ENCODE assay signal across 9 cellular contexts in the genomic region with DNA sequence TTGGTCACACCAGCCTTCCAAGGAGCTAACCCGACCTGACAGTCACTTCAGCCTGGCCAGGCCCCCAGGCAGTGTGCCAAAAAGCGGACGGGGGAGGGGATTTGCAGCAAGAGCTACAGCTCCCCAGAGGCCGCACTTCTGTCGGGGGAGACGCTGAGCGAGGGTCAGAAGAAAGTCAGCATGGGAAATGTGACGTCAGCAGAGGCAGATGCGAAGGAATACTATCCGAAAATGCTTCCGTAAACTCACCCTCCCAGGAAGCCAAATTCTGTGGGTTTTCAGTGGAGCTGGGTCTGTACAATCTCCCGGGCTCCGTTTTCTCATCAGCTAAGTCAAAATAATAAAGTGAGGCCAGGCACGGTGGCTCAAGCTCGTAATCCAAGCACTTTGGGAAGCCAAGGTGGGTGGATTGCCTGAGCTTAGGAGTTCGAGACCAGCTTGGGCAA. TPM values are rescaled to one million over a fixed set of nuclear protein-coding genes. Genes with fewer than 3 reads are reported as not detected.
DNase-seq lines count a peak whose midpoint lies in the region; ATAC-seq and TF ChIP-seq lines count a peak whose summit lies in the region.
"Had no signal": no experiment of that assay in that cellular context is flagged by ENCODE, and none has a peak within 500 bp of the region (broad histone marks: within the 10 kb centered on the region; RNA-seq: fewer than 3 reads in every experiment).

No MANE protein-coding gene starts in this region.

- peaks cover 59% of the 10 kb centered on the region for H3K79me2 ChIP-seq in ACC112 (ENCODE audit: control insufficient read depth, insufficient read depth, low read length, unreplicated experiment)

- ATAC-seq in Right ventricle myocardium inferior: peak; percentile 43
- peak; percentile 30 for ATAC-seq in omental fat pad (ENCODE audit: low FRiP score)
- no peak for ATAC-seq in GM21390 (IDR thresholded peaks at IDR 0.05; ENCODE audit: unreplicated experiment)
- ATAC-seq in HG03159 (IDR thresholded peaks at IDR 0.05; ENCODE audit: unreplicated experiment): no peak

- DNase-seq in SJCRH30: peak; percentile 98 to 99
- peak; percentile 94 for DNase-seq in Right ventricle myocardium inferior (ENCODE audit: missing footprints)
- DNase-seq in omental fat pad (ENCODE audit: low spot score): peak; percentile 68
- DNase-seq in effector CD4-positive, alpha-beta T cell: no peak
- DNase-seq in activated CD4-positive, alpha-beta T cell treated with anti-CD3 and anti-CD28 coated beads, Interleukin-2, amount 50 U/mL, for 1 hour: no peak
- DNase-seq: CD4-positive, alpha-beta memory T cell had no signal

- intact Hi-C loops in Right ventricle myocardium inferior (cut with DNase I): no loop called here

- H3K4me1 ChIP-seq in ACC112 (ENCODE audit: control insufficient read depth, insufficient read depth, low read length, unreplicated experiment) (peaks cover 76% of the 10 kb centered on the region), SJCRH30 (peaks cover 57% of the 10 kb centered on the region)

- TF ChIP-seq CTCF in omental fat pad (IDR thresholded peaks at IDR 0.05): no peak

- H3K36me3 ChIP-seq in ACC112 (ENCODE audit: insufficient read depth, low read length): no peaks in the 10 kb centered on the region
- H3K36me3 ChIP-seq in SJCRH30: no peaks in the 10 kb centered on the region

- no peaks in the 10 kb centered on the region for H3K27me3 ChIP-seq in ACC112 (ENCODE audit: insufficient read depth, low read length)
- H3K27me3 ChIP-seq in SJCRH30: no peaks in the 10 kb centered on the region

- H3K9me3 ChIP-seq in SJCRH30 (replicated peaks): no peaks in the 10 kb centered on the region

- H3K4me3 ChIP-seq in ACC112 (ENCODE audit: low read depth, low read length) (no peak overlapping the region), SJCRH30 (peak overlapping the region; percentile 28)

- no peak overlapping the region for H2AFZ ChIP-seq in ACC112 (ENCODE audit: low read length, unreplicated experiment)

- peak overlapping the region; percentile 75 for H3K27ac ChIP-seq in ACC112 (ENCODE audit: low read depth, low read length)
- H3K27ac ChIP-seq in SJCRH30: peak overlapping the region; percentile 68

RNA-seq across cellular contexts. Expression of a gene that starts 28.5 kb away (rescaled TPM):
- 73.2 and 74.5 TPM in 2 replicates for total RNA-seq in SJCRH30 (2014; rRNA removed; shearing (Covaris generic))
- 49.3 TPM for total RNA-seq in Right ventricle myocardium inferior
- total RNA-seq in omental fat pad: 100 to 1,000 TPM in 2 of 4 donors, 10 to 100 TPM in 2; 43.5 to 158 (median 114) TPM

Comparison
In these comparisons a context has a peak if more than half of its experiments do, and no peak if none do; other contexts are left out.
1. DNase-seq: peak in SJCRH30 (2 of 2), Right ventricle myocardium inferior (single experiment) and omental fat pad (single experiment); none in effector CD4-positive, alpha-beta T cell (single experiment) and activated CD4-positive, alpha-beta T cell treated with anti-CD3 and anti-CD28 coated beads, Interleukin-2, amount 50 U/mL, for 1 hour (single experiment).
2. ATAC-seq: peak in Right ventricle myocardium inferior (single experiment) and omental fat pad (single experiment); none in GM21390 (single experiment) and HG03159 (single experiment).